9 cellular contexts compared by ENCODE assay signal in the genomic region with DNA sequence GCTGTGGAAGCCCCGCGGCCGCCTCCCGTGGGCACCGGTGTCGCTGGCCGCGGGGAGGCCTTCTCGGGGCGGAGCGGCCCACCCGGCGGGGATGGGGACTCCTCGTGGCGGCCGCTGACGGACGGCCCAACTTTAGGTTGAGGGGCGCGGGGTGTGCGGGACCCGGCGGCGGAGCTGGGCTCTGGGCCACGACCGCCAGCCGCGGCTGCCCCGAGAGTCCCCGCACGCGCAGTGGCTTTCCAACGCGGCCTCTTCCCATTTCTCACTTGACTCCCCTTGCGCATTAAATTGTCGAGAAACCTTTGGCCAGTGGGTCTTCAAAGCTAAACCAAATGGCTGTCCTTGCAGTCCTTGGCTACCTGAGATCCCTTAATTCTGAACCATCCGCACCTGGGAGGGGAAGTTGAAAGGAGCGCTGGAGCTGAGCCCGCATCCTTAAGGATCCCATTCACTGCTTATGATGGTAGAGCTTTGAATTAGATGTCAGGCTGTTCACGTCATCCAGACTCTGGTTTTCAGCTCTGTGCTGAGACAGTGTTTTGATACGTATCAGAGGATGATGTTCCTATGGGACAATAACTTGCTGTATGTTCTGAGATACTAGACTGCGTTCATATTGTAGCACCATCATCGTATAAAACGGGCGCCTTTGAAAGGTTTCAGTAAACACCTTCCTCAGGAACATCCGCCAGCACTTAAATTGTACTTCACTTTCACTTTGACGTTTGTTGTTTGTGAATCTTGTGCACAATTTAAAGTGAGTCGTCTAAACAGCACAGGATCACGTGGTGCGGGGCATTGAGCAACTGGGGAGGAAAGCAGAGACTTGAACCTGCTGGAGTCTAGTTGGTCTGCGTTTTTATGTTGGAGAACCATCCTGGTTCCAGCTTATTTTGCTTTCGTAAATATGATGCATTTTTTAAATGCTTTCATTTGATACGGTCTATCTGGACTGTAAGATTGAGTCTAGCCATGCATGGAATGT. TPM values are rescaled to one million over a fixed set of nuclear protein-coding genes. Genes with fewer than 3 reads are reported as not detected.
DNase-seq lines count a peak whose midpoint lies in the region; ATAC-seq, FAIRE-seq and TF ChIP-seq lines count a peak whose summit lies in the region.
"Had no signal": no experiment of that assay in that cellular context is flagged by ENCODE, and none has a peak within 500 bp of the region (broad histone marks: within the 10 kb centered on the region; RNA-seq: fewer than 3 reads in every experiment).

No MANE protein-coding gene starts in this region.

- no peaks in the 10 kb centered on the region for H3K27me3 Mint-ChIP-seq in CD4-positive, alpha-beta T cell

- H3K27ac ChIP-seq in CD4-positive, alpha-beta T cell (ENCODE audit: low read depth, low read length): peak overlapping the region; percentile 75
- peak overlapping the region; percentile 99 for H3K27ac ChIP-seq in keratinocyte (ENCODE audit: control insufficient read depth, insufficient read depth, low read length)

- H3K4me3 ChIP-seq in cardiac fibroblast (replicated peaks in 1 of 2; ENCODE audit: low read depth in 2 of 2, low read length in 2 of 2): peak overlapping the region; percentile 51 to 68
- peak overlapping the region; percentile 62 to 95 (median 67) for H3K4me3 ChIP-seq in keratinocyte (ENCODE audit: control insufficient read depth in 2 of 3, extremely low read depth in 1 of 3, insufficient read depth in 2 of 3, low read depth in 1 of 3, low read length in 3 of 3)

- H3K4me1 Mint-ChIP-seq in CD4-positive, alpha-beta T cell (ENCODE audit: low read depth): peaks cover 51% of the 10 kb centered on the region

- H3K9me3 ChIP-seq in CD4-positive, alpha-beta T cell (ENCODE audit: control insufficient read depth, low read length): no peaks in the 10 kb centered on the region
- no peaks in the 10 kb centered on the region for H3K9me3 ChIP-seq in keratinocyte (ENCODE audit: control insufficient read depth, low read depth, low read length)

- peak overlapping the region; percentile 97 for H3K4me3 Mint-ChIP-seq in CD4-positive, alpha-beta T cell

- peaks cover 64% of the 10 kb centered on the region for H3K4me1 ChIP-seq in keratinocyte (ENCODE audit: control insufficient read depth, extremely low read depth, insufficient read depth, low read length)

- peak overlapping the region; percentile 100 for H3K4me2 ChIP-seq in keratinocyte (ENCODE audit: control insufficient read depth, extremely low read depth, insufficient read depth, low read depth, low read length)

- CTCF ChIA-PET in CD4-positive, alpha-beta T cell (lab: Charles Lee): interaction anchor here (1.5 kb wide), 1 partner anchor 104 kb away, joined by 4 read pairs; no protein-coding TSS in a partner anchor

- H3K27ac Mint-ChIP-seq in CD4-positive, alpha-beta T cell: peak overlapping the region; percentile 100

- intact Hi-C loops in CD4-positive, alpha-beta T cell (cut with DNase I, micrococcal nuclease): loop anchor here (1.0 to 10.0 kb wide), 4 partner anchors 105 to 246 kb away; a partner anchor contains a TSS

- H3K9me1 ChIP-seq in keratinocyte (ENCODE audit: control insufficient read depth, extremely low read depth, insufficient read depth, low read length): no peaks in the 10 kb centered on the region

- TF ChIP-seq RAD21 in Ishikawa (IDR thresholded peaks at IDR 0.05; ENCODE audit: low read depth): no peak

- peaks cover 18% of the 10 kb centered on the region for H3K79me2 ChIP-seq in keratinocyte (ENCODE audit: control insufficient read depth, insufficient read depth, low read length)

- dilution Hi-C loops in keratinocyte (cut with MboI; ENCODE audit: extremely low pct_ligation_motif_present, low sequenced_read_pairs): no loop called here

- no peak for TF ChIP-seq CTCF in CD4-positive, alpha-beta T cell (IDR thresholded peaks at IDR 0.05)
- TF ChIP-seq CTCF in cardiac fibroblast (IDR thresholded peaks at IDR 0.05; ENCODE audit: low read depth, low read length) (no peak), keratinocyte (optimal IDR thresholded peaks at IDR 0.05 in 1 of 3, IDR thresholded peaks at IDR 0.05 in 1 of 3, conservative IDR thresholded peaks at IDR 0.05 in 1 of 3; ENCODE audit: extremely low read depth in 1 of 3, insufficient read depth in 2 of 3, low read length in 3 of 3) (no peak)

- no peak for TF ChIP-seq EP300 in Ishikawa (IDR thresholded peaks at IDR 0.05; ENCODE audit: borderline replicate concordance)

- peaks cover 27% of the 10 kb centered on the region for H3K36me3 Mint-ChIP-seq in CD4-positive, alpha-beta T cell (ENCODE audit: low read depth)

- H3K27me3 ChIP-seq in CD4-positive, alpha-beta T cell (ENCODE audit: control insufficient read depth, insufficient read depth, low read length): no peaks in the 10 kb centered on the region
- H3K27me3 ChIP-seq in keratinocyte (ENCODE audit: control insufficient read depth, extremely low read depth, insufficient read depth, low read length): no peaks in the 10 kb centered on the region

- H3K9ac ChIP-seq in keratinocyte (ENCODE audit: control insufficient read depth, extremely low read depth, insufficient read depth, low read length): peak overlapping the region; percentile 85

- FAIRE-seq in keratinocyte (lab: Jason Lieb, UNC): peak; percentile 75

- DNase-seq in CD4-positive, alpha-beta T cell: peak; percentile 46 to 74 (median 58)
- DNase-seq in activated CD4-positive, CD25-positive, alpha-beta regulatory T cell (lab: John Stamatoyannopoulos, UW): peak; percentile 6 to 33 (median 28)
- DNase-seq in cardiac fibroblast (ENCODE audit: low read depth in 2 of 2) (peak; percentile 87 to 88), keratinocyte (ENCODE audit: low read depth, low spot score) (no peak), NCI-H1048 (lab: John Stamatoyannopoulos, UW) (no peak)
- DNase-seq in stimulated activated CD4-positive, alpha-beta T cell treated with anti-CD3 and anti-CD28 coated beads, Interleukin-12 subunit alpha, Interleukin-12 subunit beta, amount 100 ng/mL, for 4 hours: peak; percentile 28

- H4K20me1 ChIP-seq in keratinocyte (ENCODE audit: control insufficient read depth, extremely low read depth, insufficient read depth, low read length): no peaks in the 10 kb centered on the region

- peak overlapping the region; percentile 70 for H2AFZ ChIP-seq in keratinocyte (ENCODE audit: control insufficient read depth, low read length)

- H3K9me3 Mint-ChIP-seq in CD4-positive, alpha-beta T cell: no peaks in the 10 kb centered on the region

- peaks cover 1 to 3% of the 10 kb centered on the region in 2 experiments for H3K36me3 ChIP-seq in keratinocyte (ENCODE audit: control insufficient read depth in 2 of 2, extremely low read depth in 1 of 2, insufficient read depth in 2 of 2, low read length in 2 of 2)

- ATAC-seq in CD4-positive, alpha-beta T cell (ENCODE audit: poor library complexity): peak; percentile 72
- ATAC-seq in GM19438 (IDR thresholded peaks at IDR 0.05; ENCODE audit: low read depth, unreplicated experiment): peak; percentile 52

- POLR2A ChIA-PET in CD4-positive, alpha-beta T cell (lab: Charles Lee): interaction anchor here (0.5 to 5.7 kb wide), 18 partner anchors 9 to 1226 kb away, joined by 3 to 68 read pairs (median 5); a partner anchor contains a TSS

TF ChIP-seq in Ishikawa, 13 proteins besides CTCF, POLR2A, EP300 and RAD21:
- TF ChIP-seq, protein P1, sequence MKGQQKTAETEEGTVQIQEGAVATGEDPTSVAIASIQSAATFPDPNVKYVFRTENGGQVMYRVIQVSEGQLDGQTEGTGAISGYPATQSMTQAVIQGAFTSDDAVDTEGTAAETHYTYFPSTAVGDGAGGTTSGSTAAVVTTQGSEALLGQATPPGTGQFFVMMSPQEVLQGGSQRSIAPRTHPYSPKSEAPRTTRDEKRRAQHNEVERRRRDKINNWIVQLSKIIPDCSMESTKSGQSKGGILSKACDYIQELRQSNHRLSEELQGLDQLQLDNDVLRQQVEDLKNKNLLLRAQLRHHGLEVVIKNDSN (IDR thresholded peaks at IDR 0.05): peak; percentile 84
- TF ChIP-seq YY1 (IDR thresholded peaks at IDR 0.05; ENCODE audit: low read depth) (no peak), TEAD4 (IDR thresholded peaks at IDR 0.05) (no peak), TAF1 (IDR thresholded peaks at IDR 0.05; ENCODE audit: low read depth) (peak; percentile 20; the same call in 1 of the 2 replicates), CEBPB (IDR thresholded peaks at IDR 0.05) (peak; percentile 63)

RNA-seq across cellular contexts. Expression of a gene that starts 0.9 kb away (rescaled TPM):
- total RNA-seq in CD4-positive, alpha-beta T cell: 10 to 100 TPM; 36.8 to 39.4 TPM
- polyA plus RNA-seq in keratinocyte: 32.1 to 51.3 TPM (median 46.6 TPM) in 3 replicates
- polyA plus RNA-seq in keratinocyte (2011; ENCODE audit: low read depth): 73.0 TPM
- 25.9 and 51.5 TPM in 2 replicates for polyA plus RNA-seq in keratinocyte (2011; cell fraction: cytosol; rRNA removed)
- polyA plus RNA-seq in keratinocyte (2011; cell fraction: nucleus; rRNA removed): 59.3 and 81.4 TPM in 2 replicates
- polyA plus RNA-seq in keratinocyte (2012; ENCODE audit: low replicate concordance): 24.0 and 55.6 TPM in 2 replicates
- 14.5 to 68.6 TPM (median 67.0 TPM) in 3 replicates for polyA minus RNA-seq in keratinocyte
- polyA minus RNA-seq in keratinocyte (2011; cell fraction: cytosol; rRNA and poly(A)+ RNA removed): 26.7 TPM
- polyA minus RNA-seq in keratinocyte (2011; cell fraction: nucleus; rRNA and poly(A)+ RNA removed): 60.5 and 97.9 TPM in 2 replicates

RNA-seq across cellular contexts. Expression of a gene that starts 41.8 kb away (rescaled TPM):
- total RNA-seq in CD4-positive, alpha-beta T cell: not detected
- polyA plus RNA-seq in keratinocyte: 0.01 TPM in 1 of 3 replicates, not detected in the others
- polyA plus RNA-seq in keratinocyte (2011; ENCODE audit: low read depth): not detected
- polyA plus RNA-seq in keratinocyte (2011; cell fraction: cytosol; rRNA removed): not detected in 2 replicates
- polyA plus RNA-seq in keratinocyte (2011; cell fraction: nucleus; rRNA removed): not detected in 2 replicates
- polyA plus RNA-seq in keratinocyte (2012; ENCODE audit: low replicate concordance): not detected in 2 replicates
- polyA minus RNA-seq in keratinocyte: not detected in 3 replicates
- not detected for polyA minus RNA-seq in keratinocyte (2011; cell fraction: cytosol; rRNA and poly(A)+ RNA removed)
- polyA minus RNA-seq in keratinocyte (2011; cell fraction: nucleus; rRNA and poly(A)+ RNA removed): not detected in 2 replicates
- total RNA-seq: T-helper 1 cell treated with Interleukin-12 subunit alpha and Interleukin-12 subunit beta and Interleukin-4 antibody, amounts not matched to agents 30 ng/mL and 1 ng/mL, for 36 hours had no signal

Comparison
In these comparisons a context has a peak if more than half of its experiments do, and no peak if none do; other contexts are left out.
1. DNase-seq: peak in CD4-positive, alpha-beta T cell (10 of 10), activated CD4-positive, CD25-positive, alpha-beta regulatory T cell (4 of 4), cardiac fibroblast (2 of 2) and stimulated activated CD4-positive, alpha-beta T cell treated with anti-CD3 and anti-CD28 coated beads, Interleukin-12 subunit alpha, Interleukin-12 subunit beta, amount 100 ng/mL, for 4 hours (single experiment); none in keratinocyte (single experiment) and NCI-H1048 (single experiment).